Comparison of ENCODE assay signal across 1 cellular context in genomic region chr11:104094576-104094975, GRCh38.
TF ChIP-seq lines count a peak whose summit lies in the region.

No MANE protein-coding gene starts in this region.

TF ChIP-seq in HepG2, 621 proteins besides CTCF, POLR2A, EP300 and RAD21:
- TF ChIP-seq ATF7 (IDR thresholded peaks at IDR 0.05) (peak; percentile 84), ATF7 (CRISPR knock-in tag; IDR thresholded peaks at IDR 0.05) (no peak), ATF6 (CRISPR knock-in tag; conservative IDR thresholded peaks at IDR 0.05) (no peak)
TF ChIP-seq in HepG2: peak in this region for 1.
